Comparison of ENCODE assay signal across 29 cellular contexts in the genomic region with DNA sequence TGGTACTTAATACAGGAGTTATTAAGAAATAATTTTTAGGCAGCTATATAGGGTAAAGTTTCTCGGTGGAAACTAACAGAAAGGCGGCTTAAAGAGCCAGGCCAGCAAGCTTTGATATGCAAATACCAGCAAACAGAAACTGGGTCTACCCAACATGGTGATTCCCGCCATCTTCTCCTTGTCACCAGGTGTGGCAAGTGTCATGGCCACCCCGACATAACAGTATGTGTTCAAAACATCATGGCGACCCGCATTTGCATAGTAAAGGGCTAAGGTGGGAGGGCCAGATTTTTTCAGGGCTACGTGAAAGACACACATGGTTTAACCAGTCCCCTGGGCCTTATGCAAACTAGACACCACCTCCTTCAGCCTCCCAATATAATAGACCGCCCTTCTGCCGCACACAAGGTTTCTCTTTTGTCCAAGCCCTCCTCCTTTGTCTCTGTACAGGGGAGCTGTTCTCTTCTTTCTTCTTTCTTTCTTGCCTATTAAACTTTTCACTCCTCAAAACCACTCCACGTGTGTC.
"Had no signal": no experiment of that assay in that cellular context is flagged by ENCODE, and none has a peak within 500 bp of the region (broad histone marks: within the 10 kb centered on the region; RNA-seq: fewer than 3 reads in every experiment).

No MANE protein-coding gene starts in this region.

- H3K27ac Mint-ChIP-seq: activated B cell treated with CpG ODN at 0.5 μM for 24 hours; activated CD4-positive, alpha-beta T cell treated with anti-CD3 and anti-CD28 coated beads, Interleukin-2, amount 10 ng/mL, durations not matched to agents 24 days and 14 days; activated CD8-positive, alpha-beta memory T cell treated with anti-CD3 and anti-CD28 coated beads, Interleukin-2, amount 10 ng/mL, durations not matched to agents 7 days and 5 days; activated naive CD4-positive, alpha-beta T cell treated with anti-CD3 and anti-CD28 coated beads, Interleukin-2, amount 50 U/mL, for 24 hours; activated T-cell treated with anti-CD3 and anti-CD28 coated beads, Interleukin-2, amount 50 U/mL, for 24 hours; activated T-helper 1 cell treated with anti-CD3 and anti-CD28 coated beads, Interleukin-12 subunit alpha, Interleukin-12 subunit beta, Interleukin-2, Interleukin-4 antibody, amounts not matched to agents 30 ng/mL and 10 ng/mL and 1 ng/mL, durations not matched to agents 14 hours and 24 hours and 36 hours; T-helper 17 cell had no signal

- H3K4me1 ChIP-seq: breast epithelium had no signal

- H3K4me3 ChIP-seq: breast epithelium, MG63 had no signal

- DNase-seq: activated B cell treated with CpG ODN at 0.5 μM for 24 hours; activated CD4-positive, alpha-beta T cell treated with anti-CD3 and anti-CD28 coated beads for 1 hour; activated CD4-positive, alpha-beta T cell treated with anti-CD3 and anti-CD28 coated beads, Interleukin-2, amount 10 ng/mL, durations not matched to agents 24 days and 14 days; activated CD4-positive, alpha-beta T cell treated with anti-CD3 and anti-CD28 coated beads, Interleukin-2, amount 50 U/mL, for 48 hours; activated CD8-positive, alpha-beta memory T cell treated with anti-CD3 and anti-CD28 coated beads, Interleukin-2, amount 10 ng/mL, durations not matched to agents 7 days and 5 days; activated effector memory CD4-positive, alpha-beta T cell treated with Interleukin-2 at 50 U/mL for 16 hours; activated naive CD4-positive, alpha-beta T cell; activated T-cell treated with anti-CD3 and anti-CD28 coated beads, Interleukin-2, amount 50 U/mL, for 24 hours; aorta; caudate nucleus; MG63; MV-4-11; NCI-H1105; NCI-H1436; NCI-H187 treated with DMSO at 0.1 percent for 48 hours; NCI-H2107; NCI-H2171 treated with DMSO at 0.1 percent for 48 hours; NCI-H226; NCI-H69; NK-92 treated with Interleukin-12 subunit alpha and Interleukin-12 subunit beta, amount 100 ng/mL, for 24 hours; PC-3; SHP77 treated with DMSO at 0.1 percent for 48 hours; T-helper 17 cell; T-helper 9 cell had no signal

- H3K4me3 Mint-ChIP-seq: activated B cell treated with CpG ODN at 0.5 μM for 24 hours; activated CD4-positive, alpha-beta T cell treated with anti-CD3 and anti-CD28 coated beads, Interleukin-2, amount 10 ng/mL, durations not matched to agents 24 days and 14 days; activated CD8-positive, alpha-beta memory T cell treated with anti-CD3 and anti-CD28 coated beads, Interleukin-2, amount 10 ng/mL, durations not matched to agents 7 days and 5 days; activated naive CD4-positive, alpha-beta T cell treated with anti-CD3 and anti-CD28 coated beads, Interleukin-2, amount 50 U/mL, for 24 hours; activated T-cell treated with anti-CD3 and anti-CD28 coated beads, Interleukin-2, amount 50 U/mL, for 24 hours; activated T-helper 1 cell treated with anti-CD3 and anti-CD28 coated beads, Interleukin-12 subunit alpha, Interleukin-12 subunit beta, Interleukin-2, Interleukin-4 antibody, amounts not matched to agents 30 ng/mL and 10 ng/mL and 1 ng/mL, durations not matched to agents 14 hours and 24 hours and 36 hours; T-helper 17 cell had no signal

- FAIRE-seq: RCC 7860 had no signal

- H3K27ac ChIP-seq: breast epithelium, KMS-11 had no signal

- H3K4me1 Mint-ChIP-seq: activated CD4-positive, alpha-beta T cell treated with anti-CD3 and anti-CD28 coated beads, Interleukin-2, amount 10 ng/mL, durations not matched to agents 24 days and 14 days; activated CD8-positive, alpha-beta memory T cell treated with anti-CD3 and anti-CD28 coated beads, Interleukin-2, amount 10 ng/mL, durations not matched to agents 7 days and 5 days; activated naive CD4-positive, alpha-beta T cell treated with anti-CD3 and anti-CD28 coated beads, Interleukin-2, amount 50 U/mL, for 24 hours had no signal

- H3K9me3 Mint-ChIP-seq: activated B cell treated with CpG ODN at 0.5 μM for 24 hours; activated CD4-positive, alpha-beta T cell treated with anti-CD3 and anti-CD28 coated beads, Interleukin-2, amount 10 ng/mL, durations not matched to agents 24 days and 14 days; activated naive CD4-positive, alpha-beta T cell treated with anti-CD3 and anti-CD28 coated beads, Interleukin-2, amount 50 U/mL, for 24 hours; activated T-cell treated with anti-CD3 and anti-CD28 coated beads, Interleukin-2, amount 50 U/mL, for 24 hours; activated T-helper 1 cell treated with anti-CD3 and anti-CD28 coated beads, Interleukin-12 subunit alpha, Interleukin-12 subunit beta, Interleukin-2, Interleukin-4 antibody, amounts not matched to agents 30 ng/mL and 10 ng/mL and 1 ng/mL, durations not matched to agents 14 hours and 24 hours and 36 hours had no signal

- H3K4me2 ChIP-seq: KMS-11 had no signal

- H3K36me3 ChIP-seq: breast epithelium, MG63 had no signal

- H3K36me3 Mint-ChIP-seq: activated CD8-positive, alpha-beta memory T cell treated with anti-CD3 and anti-CD28 coated beads, Interleukin-2, amount 10 ng/mL, durations not matched to agents 7 days and 5 days; activated naive CD4-positive, alpha-beta T cell treated with anti-CD3 and anti-CD28 coated beads, Interleukin-2, amount 50 U/mL, for 24 hours had no signal

- H3K9ac ChIP-seq: KMS-11 had no signal

- ATAC-seq: activated CD8-positive, alpha-beta memory T cell treated with anti-CD3 and anti-CD28 coated beads, Interleukin-2, amount 10 ng/mL, durations not matched to agents 7 days and 5 days; PC-3; T-helper 17 cell had no signal

- H3K9me3 ChIP-seq: breast epithelium, MG63 had no signal

- H3K27me3 ChIP-seq: MG63 had no signal
